ENCODE assay signal across 8 cellular contexts in the genomic region with DNA sequence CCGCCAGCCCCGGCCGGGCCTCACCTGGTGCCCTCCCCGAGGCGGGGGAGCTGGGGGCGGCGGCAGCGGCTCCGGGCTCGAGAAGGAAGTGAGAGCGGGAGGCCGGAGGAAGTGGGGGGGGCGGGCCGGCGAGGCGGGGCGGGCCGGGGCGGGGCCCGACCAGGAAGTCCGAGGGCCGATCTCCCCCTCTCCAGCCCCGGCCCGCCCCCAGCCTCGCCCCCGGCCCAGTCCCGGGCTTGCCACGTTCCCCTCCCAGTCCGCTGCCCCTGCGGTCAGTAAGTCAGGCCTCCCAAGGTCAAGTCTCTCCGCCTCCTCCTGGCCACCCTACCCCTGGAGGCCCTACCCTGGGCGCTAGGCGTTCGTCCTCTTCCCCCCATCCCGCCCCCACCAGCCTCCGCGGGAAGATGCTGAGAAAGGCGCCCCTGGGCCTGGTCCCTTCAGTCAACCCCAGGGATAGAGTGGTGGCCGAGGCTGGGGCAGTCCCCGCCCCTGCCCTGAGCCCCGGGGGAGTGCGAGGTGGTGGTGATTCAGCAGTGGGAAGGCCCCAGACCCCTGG.
A peak's percentile ranks its signal among the peaks of the same experiment; 100 is the strongest.
DNase-seq lines count a peak whose midpoint lies in the region; ATAC-seq and TF ChIP-seq lines count a peak whose summit lies in the region.

Gene RHOG, minus strand, starts transcription at position 90 of the 556 bp plus-strand sequence. CDS start 12,821 bp downstream, outside the sequence.

- no peaks in the 10 kb centered on the region for H3K27me3 ChIP-seq in KMS-11 (ENCODE audit: insufficient read depth, low read depth)

- peak; percentile 53 for ATAC-seq in GM21825 (IDR thresholded peaks at IDR 0.05; ENCODE audit: unreplicated experiment)

- H3K4me2 ChIP-seq in KMS-11: peak within 1 kb of the TSS; percentile 96

- peak; percentile 46 for DNase-seq in NCI-H510A treated with DMSO at 0.1 percent for 48 hours (lab: John Stamatoyannopoulos, UW)
- no peak for DNase-seq in NCI-H510A (lab: John Stamatoyannopoulos, UW)
- DNase-seq in SW 1271 (lab: John Stamatoyannopoulos, UW): peak; percentile 62 to 83
- DNase-seq in caudate nucleus (lab: John Stamatoyannopoulos, UW): peak in 50 of 61 donors; percentile 27 to 87 (median 72)
- peak; percentile 83 for DNase-seq in iris pigment epithelial cell (ENCODE audit: low read depth)
- peak; percentile 71 to 91 for DNase-seq in stimulated activated CD4-positive, alpha-beta T cell treated with anti-CD3 and anti-CD28 coated beads, Interleukin-1b, Interleukin-23, amount 100 ng/mL, for 4 hours (ENCODE audit: low read depth in 2 of 2)

- no peak for TF ChIP-seq CTCF in KMS-11 (conservative IDR thresholded peaks at IDR 0.05; ENCODE audit: low read depth, low read length)

- H3K4me3 ChIP-seq in KMS-11 (IDR thresholded peaks at IDR 0.05; ENCODE audit: insufficient read depth, low read depth, low read length): no peak within 1 kb of the TSS

- no peaks in the 10 kb centered on the region for H3K36me3 ChIP-seq in KMS-11 (ENCODE audit: insufficient read depth)

- peaks cover 40% of the 10 kb centered on the region; the same call in 1 of the 2 replicates for H3K79me2 ChIP-seq in KMS-11 (ENCODE audit: insufficient read depth, low read depth)

- peak within 1 kb of the TSS; percentile 90 for H2AFZ ChIP-seq in KMS-11 (ENCODE audit: low read depth)

- peaks cover 41% of the 10 kb centered on the region for H3K4me1 ChIP-seq in KMS-11 (ENCODE audit: low read depth, poor library complexity, severe bottlenecking)

- H3K9ac ChIP-seq in KMS-11: peak within 1 kb of the TSS; percentile 84

- H4K20me1 ChIP-seq in KMS-11 (ENCODE audit: insufficient read depth): no peaks in the 10 kb centered on the region

- H3K27ac ChIP-seq in KMS-11: peak within 1 kb of the TSS; percentile 91
- peak within 1 kb of the TSS; percentile 92 for H3K27ac ChIP-seq in caudate nucleus (ENCODE audit: low read depth, low read length)
